27 cellular contexts compared by ENCODE assay signal in genomic region chr16:20969386-20969785, GRCh38.
"Had no signal": no experiment of that assay in that cellular context is flagged by ENCODE, and none has a peak within 500 bp of the region (broad histone marks: within the 10 kb centered on the region; RNA-seq: fewer than 3 reads in every experiment).

No MANE protein-coding gene starts in this region.

- H3K4me3 Mint-ChIP-seq: activated CD4-positive, alpha-beta memory T cell treated with anti-CD3 and anti-CD28 coated beads for 36 hours; activated CD4-positive, alpha-beta T cell treated with anti-CD3 and anti-CD28 coated beads, Interleukin-2, amount 10 ng/mL, durations not matched to agents 24 days and 14 days; activated naive CD4-positive, alpha-beta T cell treated with anti-CD3 and anti-CD28 coated beads, Interleukin-2, amount 10 ng/mL, durations not matched to agents 7 days and 5 days; activated naive CD8-positive, alpha-beta T cell treated with anti-CD3 and anti-CD28 coated beads, Interleukin-2, amount 10 ng/mL, durations not matched to agents 7 days and 5 days; central memory CD8-positive, alpha-beta T cell; dendritic cell treated with granulocyte-macrophage colony-stimulating factor and Interleukin-4, amounts not matched to agents 40 ng/mL and 50 ng/mL, for 4 days; mesothelial cell of epicardium; nephron progenitor cell; stimulated activated naive B cell treated with anti-CD40 and anti-IgM and Interleukin-4, amounts not matched to agents 10 μg/mL and 1 μg/mL and 100 μg/mL, for 72 hours had no signal

- H3K27me3 ChIP-seq: brain microvascular endothelial cell, ovary, suprapubic skin, tibial artery had no signal

- H3K27ac Mint-ChIP-seq: activated CD4-positive, alpha-beta memory T cell treated with anti-CD3 and anti-CD28 coated beads for 36 hours; activated CD4-positive, alpha-beta T cell treated with anti-CD3 and anti-CD28 coated beads, Interleukin-2, amount 10 ng/mL, durations not matched to agents 24 days and 14 days; activated naive CD4-positive, alpha-beta T cell treated with anti-CD3 and anti-CD28 coated beads, Interleukin-2, amount 10 ng/mL, durations not matched to agents 7 days and 5 days; activated naive CD8-positive, alpha-beta T cell treated with anti-CD3 and anti-CD28 coated beads, Interleukin-2, amount 10 ng/mL, durations not matched to agents 7 days and 5 days; dendritic cell treated with granulocyte-macrophage colony-stimulating factor and Interleukin-4, amounts not matched to agents 40 ng/mL and 50 ng/mL, for 4 days; mesothelial cell of epicardium; stimulated activated naive B cell treated with anti-CD40 and anti-IgM and Interleukin-4, amounts not matched to agents 10 μg/mL and 1 μg/mL and 100 μg/mL, for 72 hours had no signal

- H3K36me3 Mint-ChIP-seq: activated CD4-positive, alpha-beta memory T cell treated with anti-CD3 and anti-CD28 coated beads for 36 hours; activated naive CD4-positive, alpha-beta T cell treated with anti-CD3 and anti-CD28 coated beads, Interleukin-2, amount 10 ng/mL, durations not matched to agents 7 days and 5 days; activated naive CD8-positive, alpha-beta T cell treated with anti-CD3 and anti-CD28 coated beads, Interleukin-2, amount 10 ng/mL, durations not matched to agents 7 days and 5 days; mesothelial cell of epicardium; naive B cell had no signal

- H3K4me1 Mint-ChIP-seq: activated naive CD4-positive, alpha-beta T cell treated with anti-CD3 and anti-CD28 coated beads, Interleukin-2, amount 10 ng/mL, durations not matched to agents 7 days and 5 days; activated naive CD8-positive, alpha-beta T cell treated with anti-CD3 and anti-CD28 coated beads, Interleukin-2, amount 10 ng/mL, durations not matched to agents 7 days and 5 days; central memory CD8-positive, alpha-beta T cell; mesothelial cell of epicardium; naive B cell; stimulated activated naive B cell treated with anti-CD40 and anti-IgM and Interleukin-4, amounts not matched to agents 10 μg/mL and 1 μg/mL and 100 μg/mL, for 72 hours had no signal

- H3K36me3 ChIP-seq: brain microvascular endothelial cell, ovary, prostate gland, suprapubic skin, tibial artery had no signal

- ATAC-seq: activated CD4-positive, CD25-positive, alpha-beta regulatory T cell treated with anti-CD3 and anti-CD28 coated beads, Interleukin-2, amount 50 U/mL, for 24 hours; left colon; stimulated activated naive B cell treated with anti-CD40 and anti-IgM and Interleukin-4, amounts not matched to agents 10 μg/mL and 1 μg/mL and 100 μg/mL, for 72 hours had no signal

- H3K4me2 ChIP-seq: smooth muscle cell had no signal

- H3K4me3 ChIP-seq: ovary, prostate gland, smooth muscle cell, suprapubic skin, tibial artery had no signal

- DNase-seq: activated CD4-positive, alpha-beta memory T cell treated with anti-CD3 and anti-CD28 coated beads for 36 hours; activated CD4-positive, alpha-beta T cell treated with anti-CD3 and anti-CD28 coated beads, Interleukin-2, amount 10 ng/mL, durations not matched to agents 24 days and 14 days; activated CD8-positive, alpha-beta memory T cell treated with anti-CD3 and anti-CD28 coated beads, Interleukin-2, amount 50 U/mL, for 4 hours; activated gamma-delta T cell; activated naive CD4-positive, alpha-beta T cell treated with anti-CD3 and anti-CD28 coated beads, Interleukin-2, amount 10 ng/mL, durations not matched to agents 7 days and 5 days; activated naive CD8-positive, alpha-beta T cell treated with anti-CD3 and anti-CD28 coated beads, Interleukin-2, amount 10 ng/mL, durations not matched to agents 7 days and 5 days; activated T-cell treated with anti-CD3 and anti-CD28 coated beads, Interleukin-2, amount 50 U/mL, for 1 hour; amniotic stem cell; brain microvascular endothelial cell; islet precursor cell; left colon; naive B cell; nephron progenitor cell; ovary; stimulated activated CD4-positive, alpha-beta T cell treated with anti-CD3 and anti-CD28 coated beads, Interleukin-1b, Interleukin-23, amount 100 ng/mL, for 48 hours; stimulated activated CD4-positive, alpha-beta T cell treated with anti-CD3 and anti-CD28 coated beads, Interleukin-4, amount 100 ng/mL, for 4 hours; stimulated activated naive B cell treated with anti-CD40 and anti-IgM and Interleukin-4, amounts not matched to agents 10 μg/mL and 1 μg/mL and 100 μg/mL, for 72 hours; tibial artery had no signal

- H3K4me1 ChIP-seq: prostate gland, tibial artery had no signal

- H3K9me3 ChIP-seq: ovary, prostate gland, suprapubic skin, tibial artery had no signal

- H3K9me3 Mint-ChIP-seq: activated CD4-positive, alpha-beta memory T cell treated with anti-CD3 and anti-CD28 coated beads for 36 hours; activated CD4-positive, alpha-beta T cell treated with anti-CD3 and anti-CD28 coated beads, Interleukin-2, amount 10 ng/mL, durations not matched to agents 24 days and 14 days; activated naive CD4-positive, alpha-beta T cell treated with anti-CD3 and anti-CD28 coated beads, Interleukin-2, amount 10 ng/mL, durations not matched to agents 7 days and 5 days; activated naive CD8-positive, alpha-beta T cell treated with anti-CD3 and anti-CD28 coated beads, Interleukin-2, amount 10 ng/mL, durations not matched to agents 7 days and 5 days; central memory CD8-positive, alpha-beta T cell; dendritic cell treated with granulocyte-macrophage colony-stimulating factor and Interleukin-4, amounts not matched to agents 40 ng/mL and 50 ng/mL, for 4 days; mesothelial cell of epicardium; naive B cell; stimulated activated naive B cell treated with anti-CD40 and anti-IgM and Interleukin-4, amounts not matched to agents 10 μg/mL and 1 μg/mL and 100 μg/mL, for 72 hours had no signal

- H3K27me3 Mint-ChIP-seq: activated CD4-positive, alpha-beta T cell treated with anti-CD3 and anti-CD28 coated beads, Interleukin-2, amount 10 ng/mL, durations not matched to agents 24 days and 14 days; central memory CD8-positive, alpha-beta T cell had no signal

- FAIRE-seq: astrocyte had no signal

- H3K27ac ChIP-seq: brain microvascular endothelial cell, ovary, prostate gland, suprapubic skin, tibial artery, VCaP had no signal
